ENCODE assay signal across 9 cellular contexts in the genomic region with DNA sequence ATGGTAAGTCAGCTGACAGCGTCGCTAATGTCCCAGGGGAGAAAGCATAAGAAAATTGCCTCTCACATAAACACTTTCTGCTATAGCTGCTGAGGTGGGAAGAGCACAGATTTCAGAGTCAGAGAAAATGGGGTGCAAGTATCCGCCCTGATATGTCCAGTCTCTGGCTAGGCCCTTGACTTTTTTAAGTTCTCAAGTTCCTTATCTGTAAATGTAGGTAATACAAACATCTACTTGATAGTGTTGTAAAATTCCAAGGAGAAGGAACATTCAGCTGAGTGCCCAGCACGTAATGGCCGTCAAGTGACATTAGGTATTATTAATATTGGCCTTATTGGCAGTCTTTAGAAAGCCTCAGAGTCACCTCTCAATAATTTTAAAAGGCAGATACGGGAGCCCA.
"Had no signal": no experiment of that assay in that cellular context is flagged by ENCODE, and none has a peak within 500 bp of the region (broad histone marks: within the 10 kb centered on the region; RNA-seq: fewer than 3 reads in every experiment).

No MANE protein-coding gene starts in this region.

- H3K4me3 ChIP-seq: GM23248, GM23338, HAP-1 had no signal

- ATAC-seq: GM23338, HCT116 had no signal

- H3K4me1 ChIP-seq: HAP-1 had no signal

- H3K36me3 ChIP-seq: HAP-1 had no signal

- H3K9me3 ChIP-seq: HAP-1 had no signal

- H3K27ac ChIP-seq: GM23248 had no signal

- DNase-seq: GM23248, GOT3, H7, H9, HCEC 1CT, HFFc6 had no signal
